Comparison of ENCODE assay signal across 8 cellular contexts in genomic region chr17:76385892-76386786, GRCh38. TPM values are rescaled to one million over a fixed set of nuclear protein-coding genes. Genes with fewer than 3 reads are reported as not detected.
DNase-seq lines count a peak whose midpoint lies in the region; ATAC-seq and TF ChIP-seq lines count a peak whose summit lies in the region.

No MANE protein-coding gene starts in this region.

- peak; percentile 76 for TF ChIP-seq CTCF in liver (IDR thresholded peaks at IDR 0.05; ENCODE audit: low read depth, low read length, missing input control)

- peak; percentile 64 to 77 for TF ChIP-seq RAD21 in liver (IDR thresholded peaks at IDR 0.05)

- peaks cover 0 to 9% (median under 1%) of the 10 kb centered on the region in 4 donors for H3K36me3 ChIP-seq in liver (ENCODE audit: control insufficient read depth in 4 of 4, insufficient read depth in 3 of 4, low read depth in 1 of 4, low read length in 3 of 4)

- DNase-seq in NCI-H2227 (lab: John Stamatoyannopoulos, UW; ENCODE audit: unreplicated experiment) (peak; percentile 77), NCI-H2227 treated with DMSO at 0.1 percent for 48 hours (lab: John Stamatoyannopoulos, UW) (no peak), NCI-H345 (lab: John Stamatoyannopoulos, UW) (peak; percentile 73), cerebellar cortex (ENCODE audit: low spot score) (peak; percentile 41)
- DNase-seq in activated CD4-positive, alpha-beta T cell treated with anti-CD3 and anti-CD28 coated beads for 1 hour, result peak; percentile 73
- peak; percentile 74 to 86 (median 75) for DNase-seq in stimulated activated CD4-positive, alpha-beta T cell treated with anti-CD3 and anti-CD28 coated beads, TNF-alpha, amount 100 ng/mL, for 48 hours (ENCODE audit: low read depth in 3 of 3)

- WGBS in liver, result 29% methylated on average over 52 of the region's 52 CpGs

- ATAC-seq in GM21528 (IDR thresholded peaks at IDR 0.05; ENCODE audit: low FRiP score, unreplicated experiment), result no peak

- H3K9ac ChIP-seq in liver (ENCODE audit: low read depth in 1 of 2, low read length in 2 of 2), result no peak overlapping the region

- H3K27ac ChIP-seq in liver (ENCODE audit: low read depth in 1 of 2, low read length in 2 of 2), result no peak overlapping the region

- peaks cover 14 to 40% (median 29%) of the 10 kb centered on the region in 4 donors for H3K4me1 ChIP-seq in liver (ENCODE audit: control insufficient read depth in 4 of 4, insufficient read depth in 4 of 4, low read length in 3 of 4)

- H3K9me3 ChIP-seq in liver (ENCODE audit: control insufficient read depth in 4 of 4, low read length in 3 of 4), result no peaks in the 10 kb centered on the region

- peak overlapping the region in 2 of 3 donors; percentile 24 to 54 for H3K4me3 ChIP-seq in liver (ENCODE audit: low read depth in 1 of 3, low read length in 3 of 3)

- no peaks in the 10 kb centered on the region for H3K27me3 ChIP-seq in liver (ENCODE audit: control insufficient read depth in 4 of 4, insufficient read depth in 4 of 4, low read length in 3 of 4)

TF ChIP-seq in liver, 16 proteins besides CTCF, POLR2A, EP300 and RAD21:
- no peak for TF ChIP-seq YY1 (IDR thresholded peaks at IDR 0.05)
- no peak for TF ChIP-seq JUND (IDR thresholded peaks at IDR 0.05)
- no peak for TF ChIP-seq MAX (IDR thresholded peaks at IDR 0.05)
- no peak for TF ChIP-seq ATF3 (IDR thresholded peaks at IDR 0.05)
- no peak for TF ChIP-seq NR2F2 (IDR thresholded peaks at IDR 0.05)
- peak; percentile 34 to 55 for TF ChIP-seq RXRA (IDR thresholded peaks at IDR 0.05)

RNA-seq across cellular contexts. Expression of gene SPHK1, which starts 1.7 kb away (rescaled TPM):
- total RNA-seq in liver, result 10 to 100 TPM in 1 of 2 donors, under 1 TPM in 1; 0.92 to 11.4 TPM
- 1 to 10 TPM in 1 of 2 donors, under 1 TPM in 1; 0.89 to 1.3 TPM for polyA plus RNA-seq in liver

RNA-seq across cellular contexts. Expression of gene PRPSAP1, which starts 32.4 kb away (rescaled TPM):
- total RNA-seq in liver, result 10 to 100 TPM; 21.4 to 78.1 TPM
- polyA plus RNA-seq in liver, result 10 to 100 TPM; 33.9 to 71.3 TPM
